28 cellular contexts compared by ENCODE assay signal in the genomic region with DNA sequence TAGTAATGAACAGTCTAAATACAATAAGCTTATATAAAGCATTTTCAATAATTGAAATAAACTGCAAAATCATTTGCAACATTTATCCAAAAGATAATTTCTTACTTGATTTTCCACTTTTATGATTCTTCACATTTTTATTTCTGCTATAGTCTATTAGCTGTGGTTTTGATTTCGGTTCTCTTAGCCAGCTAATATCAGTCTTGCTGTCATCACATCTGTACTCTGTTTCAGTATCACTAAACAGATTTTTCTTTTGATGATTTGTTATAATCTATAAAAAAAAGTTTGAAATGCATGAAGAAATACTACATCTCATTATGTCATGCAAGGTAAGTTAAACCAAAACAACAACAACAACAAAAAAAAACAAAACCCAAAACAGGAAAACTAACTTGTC.
"Had no signal": no experiment of that assay in that cellular context is flagged by ENCODE, and none has a peak within 500 bp of the region (broad histone marks: within the 10 kb centered on the region; RNA-seq: fewer than 3 reads in every experiment).

No MANE protein-coding gene starts in this region.

- H3K4me3 ChIP-seq: pancreas, psoas muscle, right lobe of liver, sigmoid colon, smooth muscle cell, spleen, suprapubic skin, testis, tibial artery, transverse colon, upper lobe of right lung, uterus had no signal

- H3K9me3 ChIP-seq: neutrophil, pancreas, psoas muscle, right lobe of liver, sigmoid colon, spleen, suprapubic skin, testis, tibial artery, transverse colon, upper lobe of right lung, uterus had no signal

- H3K36me3 ChIP-seq: neutrophil, pancreas, right lobe of liver, sigmoid colon, suprapubic skin, tibial artery, transverse colon, upper lobe of right lung, uterus had no signal

- H3K4me1 ChIP-seq: pancreas, psoas muscle, right lobe of liver, sigmoid colon, spleen, suprapubic skin, testis, tibial artery, transverse colon, upper lobe of right lung, uterus had no signal

- H3K27me3 ChIP-seq: neutrophil, pancreas, right lobe of liver, sigmoid colon, spleen, suprapubic skin, testis, tibial artery, transverse colon, upper lobe of right lung, uterus had no signal

- DNase-seq: naive thymus-derived CD8-positive, alpha-beta T cell; nephron progenitor cell; nucleus accumbens; pancreas; psoas muscle; right cardiac atrium; right lobe of liver; sigmoid colon; spleen; stimulated activated CD4-positive, alpha-beta T cell treated with anti-CD3 and anti-CD28 coated beads, Interleukin-12 subunit alpha, Interleukin-12 subunit beta, amount 100 ng/mL, for 4 hours; stimulated activated CD4-positive, alpha-beta T cell treated with anti-CD3 and anti-CD28 coated beads, Interleukin-1b, Interleukin-23, amount 100 ng/mL, for 48 hours; stimulated activated CD4-positive, alpha-beta T cell treated with anti-CD3 and anti-CD28 coated beads, Interleukin-4, amount 100 ng/mL, for 1 hour; stimulated activated CD4-positive, alpha-beta T cell treated with anti-CD3 and anti-CD28 coated beads, Interleukin-4, amount 100 ng/mL, for 4 hours; stimulated activated CD8-positive, alpha-beta memory T cell treated with anti-CD3 and anti-CD28 coated beads, Interleukin-4, amount 100 ng/mL, for 48 hours; stimulated activated naive CD4-positive, alpha-beta T cell; stimulated activated naive CD8-positive, alpha-beta T cell treated with anti-CD3 and anti-CD28 coated beads, Interleukin-15, amount 100 ng/mL, for 72 hours; stimulated activated naive CD8-positive, alpha-beta T cell treated with anti-CD3 and anti-CD28 coated beads, Interleukin-15, Interleukin-2, amounts not matched to agents 100 U/mL and 50 U/mL, for 24 hours; substantia nigra; testis; tibial artery; transverse colon; upper lobe of right lung; uterus had no signal

- H3K27ac ChIP-seq: neutrophil, pancreas, psoas muscle, right lobe of liver, sigmoid colon, spleen, suprapubic skin, testis, tibial artery, transverse colon, upper lobe of right lung, uterus had no signal

- ATAC-seq: naive thymus-derived CD8-positive, alpha-beta T cell; natural killer cell treated with Interleukin-12 subunit alpha and Interleukin-12 subunit beta and Interleukin-15 and Interleukin-18, amount 100 ng/mL, for 72 hours; pancreas; psoas muscle; right cardiac atrium; right lobe of liver; stimulated activated memory B cell treated with anti-CD40 and anti-IgM and Interleukin-4, amounts not matched to agents 10 μg/mL and 1 μg/mL and 100 μg/mL, for 72 hours; stimulated activated naive CD8-positive, alpha-beta T cell treated with anti-CD3 and anti-CD28 coated beads, Interleukin-15, amount 100 ng/mL, for 72 hours; stimulated activated naive CD8-positive, alpha-beta T cell treated with anti-CD3 and anti-CD28 coated beads, Interleukin-15, Interleukin-2, amounts not matched to agents 100 U/mL and 50 U/mL, for 24 hours; upper lobe of right lung had no signal
